In genomic region chr2:96923810-96924774, GRCh38 we compare ENCODE assay signal across 1 cellular context.
TF ChIP-seq lines count a peak whose summit lies in the region.

No MANE protein-coding gene starts in this region.

TF ChIP-seq in K562, 482 proteins besides CTCF, POLR2A, EP300 and RAD21 (continued from another document and continues in another):
- no peak for TF ChIP-seq ZFP30 (CRISPR knock-in tag; IDR thresholded peaks at IDR 0.05; ENCODE audit: borderline replicate concordance)
- no peak for TF ChIP-seq FOXK1 (CRISPR knock-in tag; IDR thresholded peaks at IDR 0.05; ENCODE audit: borderline replicate concordance)
- TF ChIP-seq MCM7 (IDR thresholded peaks at IDR 0.05): no peak
- no peak for TF ChIP-seq CEBPG (CRISPR knock-in tag; IDR thresholded peaks at IDR 0.05)
- TF ChIP-seq CEBPG (tag; conservative IDR thresholded peaks at IDR 0.05 in 1 of 2, IDR thresholded peaks at IDR 0.05 in 1 of 2): no peak
- TF ChIP-seq MEIS2 (IDR thresholded peaks at IDR 0.05; ENCODE audit: partially characterized antibody): peak; percentile 79
- TF ChIP-seq SIN3A (IDR thresholded peaks at IDR 0.05; ENCODE audit: borderline replicate concordance in 2 of 2, control insufficient read depth in 1 of 2, low read depth in 2 of 2, low read length in 2 of 2): no peak
- TF ChIP-seq RFX5 (IDR thresholded peaks at IDR 0.05; ENCODE audit: low read depth, low read length): no peak
- peak; percentile 72 for TF ChIP-seq PKNOX1 (IDR thresholded peaks at IDR 0.05)
- peak; percentile 88 for TF ChIP-seq NCOR1 (IDR thresholded peaks at IDR 0.05)
- TF ChIP-seq ZFP36 (IDR thresholded peaks at IDR 0.05; ENCODE audit: low read depth, low read length, partially characterized antibody): no peak
- peak; percentile 94 for TF ChIP-seq MYC (IDR thresholded peaks at IDR 0.05; ENCODE audit: low read depth, low read length)
- no peak for TF ChIP-seq MYC (CRISPR knock-in tag; IDR thresholded peaks at IDR 0.05; ENCODE audit: borderline replicate concordance, low read depth)
- peak; percentile 76; the same call in 1 of the 2 replicates for TF ChIP-seq SMARCA4 (IDR thresholded peaks at IDR 0.05)
- TF ChIP-seq CTBP1 (IDR thresholded peaks at IDR 0.05; ENCODE audit: borderline replicate concordance): peak; percentile 80; the same call in 1 of the 2 replicates
- peak; percentile 84; the same call in 1 of the 2 replicates for TF ChIP-seq HSF4 (CRISPR knock-in tag; IDR thresholded peaks at IDR 0.05; ENCODE audit: borderline replicate concordance)
- no peak for TF ChIP-seq DEAF1 (CRISPR knock-in tag; IDR thresholded peaks at IDR 0.05)
- no peak; the same call in 1 of the 2 replicates for TF ChIP-seq SMARCC2 (IDR thresholded peaks at IDR 0.05; ENCODE audit: low read depth)
- no peak for TF ChIP-seq HMBOX1 (IDR thresholded peaks at IDR 0.05)
- TF ChIP-seq ZNF124 (CRISPR knock-in tag; IDR thresholded peaks at IDR 0.05): no peak
- TF ChIP-seq HCFC1 (IDR thresholded peaks at IDR 0.05; ENCODE audit: low read depth, low read length): no peak
- TF ChIP-seq ZNF212 (CRISPR knock-in tag; IDR thresholded peaks at IDR 0.05): no peak
- no peak; a peak in 2 of 4 replicates for TF ChIP-seq ARNT (IDR thresholded peaks at IDR 0.05)
- 0 out of 2 replicates have a peak, but pooled peaks have one; percentile 22 for TF ChIP-seq ZNF431 (CRISPR knock-in tag; IDR thresholded peaks at IDR 0.05)
- TF ChIP-seq MAZ (CRISPR knock-in tag; conservative IDR thresholded peaks at IDR 0.05 in 1 of 2, IDR thresholded peaks at IDR 0.05 in 1 of 2): peak; percentile 33 to 54; a peak in 1 of 4 replicates
- 0 out of 2 replicates have a peak, but pooled peaks have one; percentile 21 for TF ChIP-seq ZBTB2 (IDR thresholded peaks at IDR 0.05)
- peak; percentile 88 for TF ChIP-seq TAL1 (IDR thresholded peaks at IDR 0.05)
- TF ChIP-seq CC2D1A (IDR thresholded peaks at IDR 0.05): no peak
- TF ChIP-seq RBFOX2 (IDR thresholded peaks at IDR 0.05; ENCODE audit: low read depth, low read length): peak; percentile 50
- peak; percentile 34; the same call in 1 of the 2 replicates for TF ChIP-seq ETV1 (tag; conservative IDR thresholded peaks at IDR 0.05; ENCODE audit: low read depth)
- TF ChIP-seq JUN (IDR thresholded peaks at IDR 0.05; ENCODE audit: borderline replicate concordance, low read depth, low read length): peak; percentile 41; the same call in 1 of the 2 replicates
- no peak for TF ChIP-seq JUN (CRISPR knock-in tag; IDR thresholded peaks at IDR 0.05; ENCODE audit: borderline replicate concordance)
- TF ChIP-seq ZNF436 (CRISPR knock-in tag; IDR thresholded peaks at IDR 0.05): no peak
- TF ChIP-seq ZNF644 (tag; IDR thresholded peaks at IDR 0.05; ENCODE audit: low read depth): no peak
- no peak for TF ChIP-seq ZNF274 (IDR thresholded peaks at IDR 0.05; ENCODE audit: borderline replicate concordance, low read depth, low read length)
- no peak for TF ChIP-seq SFPQ (IDR thresholded peaks at IDR 0.05; ENCODE audit: low read depth, low read length)
- TF ChIP-seq CEBPZ (IDR thresholded peaks at IDR 0.05; ENCODE audit: borderline replicate concordance, low read depth, low read length): no peak
- no peak for TF ChIP-seq ZNF586 (CRISPR knock-in tag; conservative IDR thresholded peaks at IDR 0.05)
- TF ChIP-seq PTRF (tag; IDR thresholded peaks at IDR 0.05): 0 out of 2 replicates have a peak, but pooled peaks have one; percentile 34
- peak; percentile 65; the same call in 1 of the 2 replicates for TF ChIP-seq PHB2 (IDR thresholded peaks at IDR 0.05; ENCODE audit: low read depth)
- TF ChIP-seq KLF1 (tag; IDR thresholded peaks at IDR 0.05): no peak
- TF ChIP-seq RNF219 (CRISPR knock-in tag; IDR thresholded peaks at IDR 0.05): no peak
- peak; percentile 99 for TF ChIP-seq ATF7 (IDR thresholded peaks at IDR 0.05)
- no peak for TF ChIP-seq GABPB2 (CRISPR knock-in tag; conservative IDR thresholded peaks at IDR 0.05)
- no peak for TF ChIP-seq NR3C1 (CRISPR knock-in tag; IDR thresholded peaks at IDR 0.05)
- peak; percentile 98 for TF ChIP-seq L3MBTL2 (IDR thresholded peaks at IDR 0.05)
- no peak for TF ChIP-seq RBM22 (IDR thresholded peaks at IDR 0.05; ENCODE audit: low read depth, low read length, poor library complexity, severe bottlenecking)
- no peak for TF ChIP-seq ELK3 (CRISPR knock-in tag; IDR thresholded peaks at IDR 0.05)
- TF ChIP-seq GATA2 (CRISPR knock-in tag; IDR thresholded peaks at IDR 0.05): peak; percentile 82
- no peak for TF ChIP-seq ERF (CRISPR knock-in tag; IDR thresholded peaks at IDR 0.05)
- TF ChIP-seq TCF7L2 (IDR thresholded peaks at IDR 0.05; ENCODE audit: low read depth, low read length): peak; percentile 85
- TF ChIP-seq MCM3 (IDR thresholded peaks at IDR 0.05): no peak
- no peak for TF ChIP-seq ZBTB34 (CRISPR knock-in tag; IDR thresholded peaks at IDR 0.05)
- TF ChIP-seq ETS1 (conservative IDR thresholded peaks at IDR 0.05; ENCODE audit: control insufficient read depth, low read depth, low read length): no peak
- peak; percentile 83; the same call in 1 of the 2 replicates for TF ChIP-seq CBFB (CRISPR knock-in tag; IDR thresholded peaks at IDR 0.05)
